ENCODE assay signal across 30 cellular contexts in genomic region chr18:22463076-22463475, GRCh38. TPM values are rescaled to one million over a fixed set of nuclear protein-coding genes. Genes with fewer than 3 reads are reported as not detected.
"Had no signal": no experiment of that assay in that cellular context is flagged by ENCODE, and none has a peak within 500 bp of the region (broad histone marks: within the 10 kb centered on the region; RNA-seq: fewer than 3 reads in every experiment).

No MANE protein-coding gene starts in this region.

- H3K9me3 Mint-ChIP-seq: activated CD8-positive, alpha-beta T cell treated with anti-CD3 and anti-CD28 coated beads for 36 hours; activated naive CD8-positive, alpha-beta T cell treated with anti-CD3 and anti-CD28 coated beads, Interleukin-2, amount 10 ng/mL, durations not matched to agents 7 days and 5 days; activated T-cell treated with anti-CD3 and anti-CD28 coated beads, Interleukin-2, amount 50 U/mL, for 72 hours; activated T-helper 2 cell treated with anti-CD3 and anti-CD28 coated beads, Interferon-gamma antibody, Interleukin-2, Interleukin-4, amounts not matched to agents 10 μg/mL and 5 μg/mL and 100 μg/mL, durations not matched to agents 14 hours and 24 hours and 36 hours had no signal

- H3K9me3 ChIP-seq: adrenal gland, breast epithelium had no signal

- H3K4me3 Mint-ChIP-seq: activated CD8-positive, alpha-beta T cell treated with anti-CD3 and anti-CD28 coated beads for 36 hours; activated naive CD8-positive, alpha-beta T cell treated with anti-CD3 and anti-CD28 coated beads, Interleukin-2, amount 10 ng/mL, durations not matched to agents 7 days and 5 days; activated T-cell treated with anti-CD3 and anti-CD28 coated beads, Interleukin-2, amount 50 U/mL, for 72 hours had no signal

- H3K36me3 Mint-ChIP-seq: activated naive CD8-positive, alpha-beta T cell treated with anti-CD3 and anti-CD28 coated beads, Interleukin-2, amount 10 ng/mL, durations not matched to agents 7 days and 5 days had no signal

- H3K4me1 Mint-ChIP-seq: activated naive CD8-positive, alpha-beta T cell treated with anti-CD3 and anti-CD28 coated beads, Interleukin-2, amount 10 ng/mL, durations not matched to agents 7 days and 5 days had no signal

- H3K4me1 ChIP-seq: breast epithelium had no signal

- H3K36me3 ChIP-seq: adrenal gland, breast epithelium had no signal

- H3K27ac ChIP-seq: adrenal gland, breast epithelium, SK-N-MC, VCaP had no signal

- H3K27me3 ChIP-seq: adrenal gland, breast epithelium had no signal

- DNase-seq: activated CD4-positive, CD25-positive, alpha-beta regulatory T cell; activated CD8-positive, alpha-beta memory T cell treated with anti-CD3 and anti-CD28 coated beads, Interleukin-2, amount 50 U/mL, for 4 hours; activated CD8-positive, alpha-beta T cell treated with anti-CD3 and anti-CD28 coated beads for 36 hours; activated gamma-delta T cell treated with Interleukin-2 at 50 U/mL for 16 hours; activated naive CD4-positive, alpha-beta T cell treated with anti-CD3 and anti-CD28 coated beads, Interleukin-2, amount 50 U/mL, for 16 hours; activated naive CD8-positive, alpha-beta T cell treated with anti-CD3 and anti-CD28 coated beads, Interleukin-2, amount 10 ng/mL, durations not matched to agents 7 days and 5 days; activated T-cell treated with anti-CD3 and anti-CD28 coated beads, Interleukin-2, amount 50 U/mL, for 72 hours; adrenal gland; anterior cingulate cortex; Kasumi-1; NCI-H1048; NCI-H146; NCI-H187 treated with DMSO at 0.1 percent for 48 hours; NCI-H2081 treated with DMSO at 0.1 percent for 48 hours; NCI-H2171; NCI-H345; NCI-H510A; NCI-H526 treated with DMSO at 0.1 percent for 48 hours; NCI-H82; OCI-M1; RPMI8226; T-helper 1 cell had no signal

- FAIRE-seq: HepG2 had no signal

- H3K27ac Mint-ChIP-seq: activated CD8-positive, alpha-beta T cell treated with anti-CD3 and anti-CD28 coated beads for 36 hours; activated naive CD8-positive, alpha-beta T cell treated with anti-CD3 and anti-CD28 coated beads, Interleukin-2, amount 10 ng/mL, durations not matched to agents 7 days and 5 days; activated T-cell treated with anti-CD3 and anti-CD28 coated beads, Interleukin-2, amount 50 U/mL, for 72 hours; activated T-helper 2 cell treated with anti-CD3 and anti-CD28 coated beads, Interferon-gamma antibody, Interleukin-2, Interleukin-4, amounts not matched to agents 10 μg/mL and 5 μg/mL and 100 μg/mL, durations not matched to agents 14 hours and 24 hours and 36 hours had no signal

- ATAC-seq: activated CD8-positive, alpha-beta T cell treated with anti-CD3 and anti-CD28 coated beads for 36 hours; activated T-cell treated with anti-CD3 and anti-CD28 coated beads, Interleukin-2, amount 50 U/mL, for 72 hours; HepG2; Panc1; Right ventricle myocardium inferior had no signal

- H3K4me3 ChIP-seq: adrenal gland, breast epithelium, SK-N-MC had no signal

RNA-seq across cellular contexts. Expression of gene CTAGE1, which starts 45.4 kb away (rescaled TPM):
- total RNA-seq: activated CD8-positive, alpha-beta T cell treated with anti-CD3 and anti-CD28 coated beads for 36 hours; activated naive CD8-positive, alpha-beta T cell treated with anti-CD3 and anti-CD28 coated beads, Interleukin-2, amount 10 ng/mL, durations not matched to agents 7 days and 5 days; activated T-cell treated with anti-CD3 and anti-CD28 coated beads, Interleukin-2, amount 50 U/mL, for 72 hours; activated T-helper 2 cell treated with anti-CD3 and anti-CD28 coated beads, Interferon-gamma antibody, Interleukin-2, Interleukin-4, amounts not matched to agents 10 μg/mL and 5 μg/mL and 100 μg/mL, durations not matched to agents 14 hours and 24 hours and 36 hours; breast epithelium; Right ventricle myocardium inferior; T-helper 2 cell treated with Interferon-gamma antibody and Interleukin-4, amounts not matched to agents 100 ng/mL and 5 ng/mL, for 36 hours had no signal
- polyA plus RNA-seq: adrenal gland, HepG2 had no signal
